In genomic region chr22:43400449-43400848, GRCh38 we compare ENCODE assay signal across 31 cellular contexts. TPM values are rescaled to one million over a fixed set of nuclear protein-coding genes. Genes with fewer than 3 reads are reported as not detected.
"Had no signal": no experiment of that assay in that cellular context is flagged by ENCODE, and none has a peak within 500 bp of the region (broad histone marks: within the 10 kb centered on the region; RNA-seq: fewer than 3 reads in every experiment).

No MANE protein-coding gene starts in this region.

- ATAC-seq: activated CD4-positive, alpha-beta T cell treated with anti-CD3 and anti-CD28 coated beads for 36 hours; activated CD8-positive, alpha-beta memory T cell treated with anti-CD3 and anti-CD28 coated beads, Interleukin-2, amount 10 ng/mL, durations not matched to agents 7 days and 5 days; activated CD8-positive, alpha-beta T cell treated with anti-CD3 and anti-CD28 coated beads, Interleukin-2, amount 10 ng/mL, durations not matched to agents 7 days and 5 days; activated T-cell treated with anti-CD3 and anti-CD28 coated beads, Interleukin-2, amount 50 U/mL, for 72 hours; gastroesophageal sphincter; left lung; stimulated activated naive B cell treated with anti-CD40 and anti-IgM and Interleukin-4, amounts not matched to agents 10 μg/mL and 1 μg/mL and 100 μg/mL, for 72 hours; upper lobe of right lung had no signal

- DNase-seq: activated CD4-positive, alpha-beta T cell treated with anti-CD3 and anti-CD28 coated beads for 36 hours; activated CD4-positive, CD25-positive, alpha-beta regulatory T cell; activated CD8-positive, alpha-beta memory T cell treated with anti-CD3 and anti-CD28 coated beads, Interleukin-2, amount 10 ng/mL, durations not matched to agents 7 days and 5 days; activated CD8-positive, alpha-beta T cell treated with anti-CD3 and anti-CD28 coated beads, Interleukin-2, amount 10 ng/mL, durations not matched to agents 7 days and 5 days; activated naive CD4-positive, alpha-beta T cell; activated T-cell treated with anti-CD3 and anti-CD28 coated beads, Interleukin-2, amount 50 U/mL, for 72 hours; brain microvascular endothelial cell; caudate nucleus; hypothalamus; immature natural killer cell; left lung; mammary epithelial cell; stimulated activated CD4-positive, alpha-beta T cell treated with anti-CD3 and anti-CD28 coated beads, Interleukin-15, amount 100 ng/mL, for 24 hours; stimulated activated CD4-positive, alpha-beta T cell treated with anti-CD3 and anti-CD28 coated beads, Interleukin-2, amount 100 ng/mL, for 24 hours; stimulated activated naive B cell treated with anti-CD40 and anti-IgM and Interleukin-4, amounts not matched to agents 10 μg/mL and 1 μg/mL and 100 μg/mL, for 72 hours; stomach; thyroid gland; upper lobe of right lung had no signal

- H3K4me1 ChIP-seq: ascending aorta, gastroesophageal sphincter, left lung, thyroid gland, upper lobe of right lung had no signal

- FAIRE-seq: endothelial cell of umbilical vein had no signal

- H3K4me2 ChIP-seq: smooth muscle cell had no signal

- H3K27ac ChIP-seq: ascending aorta, brain microvascular endothelial cell, gastroesophageal sphincter, left lung, neutrophil, stomach, thyroid gland, upper lobe of right lung had no signal

- H3K36me3 ChIP-seq: ascending aorta, brain microvascular endothelial cell, gastroesophageal sphincter, left lung, neutrophil, stomach, thyroid gland, upper lobe of right lung had no signal

- H3K27me3 ChIP-seq: ascending aorta, brain microvascular endothelial cell, thyroid gland had no signal

- H3K4me3 ChIP-seq: ascending aorta, gastroesophageal sphincter, left lung, smooth muscle cell, stomach, thyroid gland, upper lobe of right lung had no signal

- H3K9me3 ChIP-seq: ascending aorta, left lung, neutrophil, stomach, thyroid gland, upper lobe of right lung had no signal

RNA-seq across cellular contexts. Expression of gene MPPED1, which starts 11.4 kb away (rescaled TPM):
- total RNA-seq: activated CD4-positive, alpha-beta T cell treated with anti-CD3 and anti-CD28 coated beads for 36 hours; activated CD8-positive, alpha-beta memory T cell treated with anti-CD3 and anti-CD28 coated beads, Interleukin-2, amount 10 ng/mL, durations not matched to agents 7 days and 5 days; activated CD8-positive, alpha-beta T cell treated with anti-CD3 and anti-CD28 coated beads, Interleukin-2, amount 10 ng/mL, durations not matched to agents 7 days and 5 days; activated T-cell treated with anti-CD3 and anti-CD28 coated beads, Interleukin-2, amount 50 U/mL, for 72 hours; ascending aorta; endothelial cell of umbilical vein; fibroblast of lung; fibroblast of villous mesenchyme; kidney epithelial cell; left lung; mammary epithelial cell; mucosa of gallbladder; osteocyte; posterior vena cava; renal cortical epithelial cell; smooth muscle cell; T-helper 2 cell treated with Interferon-gamma antibody and Interleukin-4, amounts not matched to agents 100 ng/mL and 5 ng/mL, for 36 hours; thyroid gland; upper lobe of right lung had no signal
- polyA plus RNA-seq: endothelial cell of umbilical vein, fibroblast of lung, immature natural killer cell, mammary epithelial cell, smooth muscle cell had no signal

RNA-seq across cellular contexts. Expression of gene SCUBE1, which starts 57.3 kb away (rescaled TPM):
- total RNA-seq: activated CD4-positive, alpha-beta T cell treated with anti-CD3 and anti-CD28 coated beads for 36 hours; endothelial cell of umbilical vein; fibroblast of villous mesenchyme; mammary epithelial cell had no signal
- polyA plus RNA-seq: fibroblast of lung, mammary epithelial cell had no signal
